In the genomic region with DNA sequence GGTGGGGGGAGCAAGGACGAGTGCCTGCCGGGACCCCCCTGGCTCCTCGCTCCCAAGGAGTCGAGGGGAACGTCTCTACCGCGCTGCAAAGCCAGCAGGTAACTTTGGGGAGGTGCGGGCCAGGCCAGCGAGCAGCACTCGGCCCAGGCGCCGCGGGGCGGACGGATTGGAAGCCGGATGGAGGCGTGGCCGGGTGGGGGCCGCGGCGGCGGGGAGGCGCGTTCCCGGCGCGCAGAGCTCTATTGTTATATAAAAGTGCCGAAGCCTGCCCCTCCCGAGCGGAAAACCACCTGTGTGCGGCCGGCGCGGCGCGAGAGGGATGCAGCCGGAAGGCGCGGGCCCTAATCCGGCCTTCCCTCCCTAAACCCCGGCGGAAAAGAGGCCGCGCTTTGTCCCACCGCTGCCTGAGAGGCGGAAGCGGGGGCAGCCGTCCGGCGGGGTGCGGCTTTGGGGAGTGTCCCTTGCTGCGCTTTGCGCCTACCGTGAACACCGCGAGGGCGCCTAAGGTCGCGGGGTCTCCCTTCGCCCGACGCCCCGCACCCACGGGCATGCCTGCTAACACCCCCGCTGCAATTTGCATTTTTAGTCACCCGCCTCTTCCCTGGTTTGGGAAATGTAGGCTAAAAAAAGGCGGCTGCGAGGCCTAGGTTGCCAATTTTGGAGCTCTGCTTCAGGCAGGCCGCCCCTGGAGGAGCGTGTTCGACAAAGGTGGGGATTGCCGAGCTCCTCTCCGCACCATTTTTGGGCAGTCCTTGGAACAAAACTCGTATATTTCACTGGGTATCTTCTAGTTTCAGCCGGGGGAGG, we compare ENCODE assay signal across 1 cellular context.
TF ChIP-seq lines count a peak whose summit lies in the region.

No MANE protein-coding gene starts in this region.

TF ChIP-seq in HepG2, 621 proteins besides CTCF, POLR2A, EP300 and RAD21 (continued from another document and continues in another):
- TF ChIP-seq, protein P1, sequence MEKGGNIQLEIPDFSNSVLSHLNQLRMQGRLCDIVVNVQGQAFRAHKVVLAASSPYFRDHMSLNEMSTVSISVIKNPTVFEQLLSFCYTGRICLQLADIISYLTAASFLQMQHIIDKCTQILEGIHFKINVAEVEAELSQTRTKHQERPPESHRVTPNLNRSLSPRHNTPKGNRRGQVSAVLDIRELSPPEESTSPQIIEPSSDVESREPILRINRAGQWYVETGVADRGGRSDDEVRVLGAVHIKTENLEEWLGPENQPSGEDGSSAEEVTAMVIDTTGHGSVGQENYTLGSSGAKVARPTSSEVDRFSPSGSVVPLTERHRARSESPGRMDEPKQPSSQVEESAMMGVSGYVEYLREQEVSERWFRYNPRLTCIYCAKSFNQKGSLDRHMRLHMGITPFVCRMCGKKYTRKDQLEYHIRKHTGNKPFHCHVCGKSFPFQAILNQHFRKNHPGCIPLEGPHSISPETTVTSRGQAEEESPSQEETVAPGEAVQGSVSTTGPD (CRISPR knock-in tag; IDR thresholded peaks at IDR 0.05), result no peak; the same call in 1 of the 2 replicates
- TF ChIP-seq IRX3 (CRISPR knock-in tag; IDR thresholded peaks at IDR 0.05; ENCODE audit: borderline replicate concordance, low read depth) (no peak), RFXANK (CRISPR knock-in tag; IDR thresholded peaks at IDR 0.05) (no peak), EHMT2 (IDR thresholded peaks at IDR 0.05; ENCODE audit: borderline replicate concordance, low read depth, low read length) (no peak), SIN3B (IDR thresholded peaks at IDR 0.05; ENCODE audit: low read length) (no peak), REPIN1 (CRISPR knock-in tag; IDR thresholded peaks at IDR 0.05; ENCODE audit: borderline replicate concordance, low read depth) (no peak), GFI1 (CRISPR knock-in tag; IDR thresholded peaks at IDR 0.05; ENCODE audit: borderline replicate concordance) (no peak), ZNF672 (CRISPR knock-in tag; IDR thresholded peaks at IDR 0.05) (no peak), ZFX (CRISPR knock-in tag; IDR thresholded peaks at IDR 0.05; ENCODE audit: low read depth) (peak; percentile 88), STAG1 (CRISPR knock-in tag; IDR thresholded peaks at IDR 0.05) (peak; percentile 23), NR2C2 (CRISPR knock-in tag; IDR thresholded peaks at IDR 0.05; ENCODE audit: borderline replicate concordance) (no peak), PHF8 (CRISPR knock-in tag; IDR thresholded peaks at IDR 0.05) (peak; percentile 73), ZZZ3 (CRISPR knock-in tag; IDR thresholded peaks at IDR 0.05; ENCODE audit: borderline replicate concordance) (no peak), CHCHD3 (CRISPR knock-in tag; IDR thresholded peaks at IDR 0.05) (no peak), ZNF713 (CRISPR knock-in tag; IDR thresholded peaks at IDR 0.05) (no peak), ZNF180 (CRISPR knock-in tag; IDR thresholded peaks at IDR 0.05; ENCODE audit: borderline replicate concordance, low read depth) (no peak; the same call in 1 of the 2 replicates), SMARCE1 (IDR thresholded peaks at IDR 0.05; ENCODE audit: borderline replicate concordance) (no peak), ZNF720 (CRISPR knock-in tag; IDR thresholded peaks at IDR 0.05) (no peak), ZNF543 (CRISPR knock-in tag; IDR thresholded peaks at IDR 0.05) (no peak), POLR2AphosphoS5 (IDR thresholded peaks at IDR 0.05; ENCODE audit: low read depth, low read length) (peak; percentile 61; the same call in 1 of the 2 replicates), ZFP90 (CRISPR knock-in tag; IDR thresholded peaks at IDR 0.05; ENCODE audit: borderline replicate concordance) (no peak; the same call in 1 of the 2 replicates), MED1 (CRISPR knock-in tag; IDR thresholded peaks at IDR 0.05) (peak; percentile 96)
- TF ChIP-seq, protein P2, sequence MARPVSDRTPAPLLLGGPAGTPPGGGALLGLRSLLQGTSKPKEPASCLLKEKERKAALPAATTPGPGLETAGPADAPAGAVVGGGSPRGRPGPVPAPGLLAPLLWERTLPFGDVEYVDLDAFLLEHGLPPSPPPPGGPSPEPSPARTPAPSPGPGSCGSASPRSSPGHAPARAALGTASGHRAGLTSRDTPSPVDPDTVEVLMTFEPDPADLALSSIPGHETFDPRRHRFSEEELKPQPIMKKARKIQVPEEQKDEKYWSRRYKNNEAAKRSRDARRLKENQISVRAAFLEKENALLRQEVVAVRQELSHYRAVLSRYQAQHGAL (CRISPR knock-in tag; IDR thresholded peaks at IDR 0.05; ENCODE audit: not compliant biosample characterization), result no peak
- TF ChIP-seq, protein P3, sequence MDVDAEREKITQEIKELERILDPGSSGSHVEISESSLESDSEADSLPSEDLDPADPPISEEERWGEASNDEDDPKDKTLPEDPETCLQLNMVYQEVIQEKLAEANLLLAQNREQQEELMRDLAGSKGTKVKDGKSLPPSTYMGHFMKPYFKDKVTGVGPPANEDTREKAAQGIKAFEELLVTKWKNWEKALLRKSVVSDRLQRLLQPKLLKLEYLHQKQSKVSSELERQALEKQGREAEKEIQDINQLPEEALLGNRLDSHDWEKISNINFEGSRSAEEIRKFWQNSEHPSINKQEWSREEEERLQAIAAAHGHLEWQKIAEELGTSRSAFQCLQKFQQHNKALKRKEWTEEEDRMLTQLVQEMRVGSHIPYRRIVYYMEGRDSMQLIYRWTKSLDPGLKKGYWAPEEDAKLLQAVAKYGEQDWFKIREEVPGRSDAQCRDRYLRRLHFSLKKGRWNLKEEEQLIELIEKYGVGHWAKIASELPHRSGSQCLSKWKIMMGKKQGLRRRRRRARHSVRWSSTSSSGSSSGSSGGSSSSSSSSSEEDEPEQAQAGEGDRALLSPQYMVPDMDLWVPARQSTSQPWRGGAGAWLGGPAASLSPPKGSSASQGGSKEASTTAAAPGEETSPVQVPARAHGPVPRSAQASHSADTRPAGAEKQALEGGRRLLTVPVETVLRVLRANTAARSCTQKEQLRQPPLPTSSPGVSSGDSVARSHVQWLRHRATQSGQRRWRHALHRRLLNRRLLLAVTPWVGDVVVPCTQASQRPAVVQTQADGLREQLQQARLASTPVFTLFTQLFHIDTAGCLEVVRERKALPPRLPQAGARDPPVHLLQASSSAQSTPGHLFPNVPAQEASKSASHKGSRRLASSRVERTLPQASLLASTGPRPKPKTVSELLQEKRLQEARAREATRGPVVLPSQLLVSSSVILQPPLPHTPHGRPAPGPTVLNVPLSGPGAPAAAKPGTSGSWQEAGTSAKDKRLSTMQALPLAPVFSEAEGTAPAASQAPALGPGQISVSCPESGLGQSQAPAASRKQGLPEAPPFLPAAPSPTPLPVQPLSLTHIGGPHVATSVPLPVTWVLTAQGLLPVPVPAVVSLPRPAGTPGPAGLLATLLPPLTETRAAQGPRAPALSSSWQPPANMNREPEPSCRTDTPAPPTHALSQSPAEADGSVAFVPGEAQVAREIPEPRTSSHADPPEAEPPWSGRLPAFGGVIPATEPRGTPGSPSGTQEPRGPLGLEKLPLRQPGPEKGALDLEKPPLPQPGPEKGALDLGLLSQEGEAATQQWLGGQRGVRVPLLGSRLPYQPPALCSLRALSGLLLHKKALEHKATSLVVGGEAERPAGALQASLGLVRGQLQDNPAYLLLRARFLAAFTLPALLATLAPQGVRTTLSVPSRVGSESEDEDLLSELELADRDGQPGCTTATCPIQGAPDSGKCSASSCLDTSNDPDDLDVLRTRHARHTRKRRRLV (CRISPR knock-in tag; IDR thresholded peaks at IDR 0.05), result peak; percentile 78; the same call in 1 of the 2 replicates
- TF ChIP-seq, protein P4, sequence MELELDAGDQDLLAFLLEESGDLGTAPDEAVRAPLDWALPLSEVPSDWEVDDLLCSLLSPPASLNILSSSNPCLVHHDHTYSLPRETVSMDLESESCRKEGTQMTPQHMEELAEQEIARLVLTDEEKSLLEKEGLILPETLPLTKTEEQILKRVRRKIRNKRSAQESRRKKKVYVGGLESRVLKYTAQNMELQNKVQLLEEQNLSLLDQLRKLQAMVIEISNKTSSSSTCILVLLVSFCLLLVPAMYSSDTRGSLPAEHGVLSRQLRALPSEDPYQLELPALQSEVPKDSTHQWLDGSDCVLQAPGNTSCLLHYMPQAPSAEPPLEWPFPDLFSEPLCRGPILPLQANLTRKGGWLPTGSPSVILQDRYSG (CRISPR knock-in tag; IDR thresholded peaks at IDR 0.05), result peak; percentile 82
- TF ChIP-seq, protein P5, sequence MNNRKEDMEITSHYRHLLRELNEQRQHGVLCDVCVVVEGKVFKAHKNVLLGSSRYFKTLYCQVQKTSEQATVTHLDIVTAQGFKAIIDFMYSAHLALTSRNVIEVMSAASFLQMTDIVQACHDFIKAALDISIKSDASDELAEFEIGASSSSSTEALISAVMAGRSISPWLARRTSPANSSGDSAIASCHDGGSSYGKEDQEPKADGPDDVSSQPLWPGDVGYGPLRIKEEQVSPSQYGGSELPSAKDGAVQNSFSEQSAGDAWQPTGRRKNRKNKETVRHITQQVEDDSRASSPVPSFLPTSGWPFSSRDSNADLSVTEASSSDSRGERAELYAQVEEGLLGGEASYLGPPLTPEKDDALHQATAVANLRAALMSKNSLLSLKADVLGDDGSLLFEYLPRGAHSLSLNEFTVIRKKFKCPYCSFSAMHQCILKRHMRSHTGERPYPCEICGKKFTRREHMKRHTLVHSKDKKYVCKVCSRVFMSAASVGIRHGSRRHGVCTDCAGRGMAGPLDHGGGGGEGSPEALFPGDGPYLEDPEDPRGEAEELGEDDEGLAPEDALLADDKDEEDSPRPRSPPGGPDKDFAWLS (CRISPR knock-in tag; IDR thresholded peaks at IDR 0.05; ENCODE audit: borderline replicate concordance), result no peak
- TF ChIP-seq, protein P6, sequence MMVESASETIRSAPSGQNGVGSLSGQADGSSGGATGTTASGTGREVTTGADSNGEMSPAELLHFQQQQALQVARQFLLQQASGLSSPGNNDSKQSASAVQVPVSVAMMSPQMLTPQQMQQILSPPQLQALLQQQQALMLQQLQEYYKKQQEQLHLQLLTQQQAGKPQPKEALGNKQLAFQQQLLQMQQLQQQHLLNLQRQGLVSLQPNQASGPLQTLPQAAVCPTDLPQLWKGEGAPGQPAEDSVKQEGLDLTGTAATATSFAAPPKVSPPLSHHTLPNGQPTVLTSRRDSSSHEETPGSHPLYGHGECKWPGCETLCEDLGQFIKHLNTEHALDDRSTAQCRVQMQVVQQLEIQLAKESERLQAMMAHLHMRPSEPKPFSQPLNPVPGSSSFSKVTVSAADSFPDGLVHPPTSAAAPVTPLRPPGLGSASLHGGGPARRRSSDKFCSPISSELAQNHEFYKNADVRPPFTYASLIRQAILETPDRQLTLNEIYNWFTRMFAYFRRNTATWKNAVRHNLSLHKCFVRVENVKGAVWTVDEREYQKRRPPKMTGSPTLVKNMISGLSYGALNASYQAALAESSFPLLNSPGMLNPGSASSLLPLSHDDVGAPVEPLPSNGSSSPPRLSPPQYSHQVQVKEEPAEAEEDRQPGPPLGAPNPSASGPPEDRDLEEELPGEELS (CRISPR knock-in tag; IDR thresholded peaks at IDR 0.05), result peak; percentile 88
- TF ChIP-seq, protein P7, sequence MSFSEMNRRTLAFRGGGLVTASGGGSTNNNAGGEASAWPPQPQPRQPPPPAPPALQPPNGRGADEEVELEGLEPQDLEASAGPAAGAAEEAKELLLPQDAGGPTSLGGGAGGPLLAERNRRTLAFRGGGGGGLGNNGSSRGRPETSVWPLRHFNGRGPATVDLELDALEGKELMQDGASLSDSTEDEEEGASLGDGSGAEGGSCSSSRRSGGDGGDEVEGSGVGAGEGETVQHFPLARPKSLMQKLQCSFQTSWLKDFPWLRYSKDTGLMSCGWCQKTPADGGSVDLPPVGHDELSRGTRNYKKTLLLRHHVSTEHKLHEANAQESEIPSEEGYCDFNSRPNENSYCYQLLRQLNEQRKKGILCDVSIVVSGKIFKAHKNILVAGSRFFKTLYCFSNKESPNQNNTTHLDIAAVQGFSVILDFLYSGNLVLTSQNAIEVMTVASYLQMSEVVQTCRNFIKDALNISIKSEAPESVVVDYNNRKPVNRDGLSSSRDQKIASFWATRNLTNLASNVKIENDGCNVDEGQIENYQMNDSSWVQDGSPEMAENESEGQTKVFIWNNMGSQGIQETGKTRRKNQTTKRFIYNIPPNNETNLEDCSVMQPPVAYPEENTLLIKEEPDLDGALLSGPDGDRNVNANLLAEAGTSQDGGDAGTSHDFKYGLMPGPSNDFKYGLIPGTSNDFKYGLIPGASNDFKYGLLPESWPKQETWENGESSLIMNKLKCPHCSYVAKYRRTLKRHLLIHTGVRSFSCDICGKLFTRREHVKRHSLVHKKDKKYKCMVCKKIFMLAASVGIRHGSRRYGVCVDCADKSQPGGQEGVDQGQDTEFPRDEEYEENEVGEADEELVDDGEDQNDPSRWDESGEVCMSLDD (CRISPR knock-in tag; IDR thresholded peaks at IDR 0.05; ENCODE audit: borderline replicate concordance), result peak; percentile 91; the same call in 1 of the 2 replicates
- TF ChIP-seq, protein P8, sequence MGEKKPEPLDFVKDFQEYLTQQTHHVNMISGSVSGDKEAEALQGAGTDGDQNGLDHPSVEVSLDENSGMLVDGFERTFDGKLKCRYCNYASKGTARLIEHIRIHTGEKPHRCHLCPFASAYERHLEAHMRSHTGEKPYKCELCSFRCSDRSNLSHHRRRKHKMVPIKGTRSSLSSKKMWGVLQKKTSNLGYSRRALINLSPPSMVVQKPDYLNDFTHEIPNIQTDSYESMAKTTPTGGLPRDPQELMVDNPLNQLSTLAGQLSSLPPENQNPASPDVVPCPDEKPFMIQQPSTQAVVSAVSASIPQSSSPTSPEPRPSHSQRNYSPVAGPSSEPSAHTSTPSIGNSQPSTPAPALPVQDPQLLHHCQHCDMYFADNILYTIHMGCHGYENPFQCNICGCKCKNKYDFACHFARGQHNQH (CRISPR knock-in tag; IDR thresholded peaks at IDR 0.05), result no peak
- TF ChIP-seq, protein P9, sequence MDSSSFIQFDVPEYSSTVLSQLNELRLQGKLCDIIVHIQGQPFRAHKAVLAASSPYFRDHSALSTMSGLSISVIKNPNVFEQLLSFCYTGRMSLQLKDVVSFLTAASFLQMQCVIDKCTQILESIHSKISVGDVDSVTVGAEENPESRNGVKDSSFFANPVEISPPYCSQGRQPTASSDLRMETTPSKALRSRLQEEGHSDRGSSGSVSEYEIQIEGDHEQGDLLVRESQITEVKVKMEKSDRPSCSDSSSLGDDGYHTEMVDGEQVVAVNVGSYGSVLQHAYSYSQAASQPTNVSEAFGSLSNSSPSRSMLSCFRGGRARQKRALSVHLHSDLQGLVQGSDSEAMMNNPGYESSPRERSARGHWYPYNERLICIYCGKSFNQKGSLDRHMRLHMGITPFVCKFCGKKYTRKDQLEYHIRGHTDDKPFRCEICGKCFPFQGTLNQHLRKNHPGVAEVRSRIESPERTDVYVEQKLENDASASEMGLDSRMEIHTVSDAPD (CRISPR knock-in tag; IDR thresholded peaks at IDR 0.05), result peak; percentile 21; the same call in 1 of the 2 replicates
- TF ChIP-seq, protein P10, sequence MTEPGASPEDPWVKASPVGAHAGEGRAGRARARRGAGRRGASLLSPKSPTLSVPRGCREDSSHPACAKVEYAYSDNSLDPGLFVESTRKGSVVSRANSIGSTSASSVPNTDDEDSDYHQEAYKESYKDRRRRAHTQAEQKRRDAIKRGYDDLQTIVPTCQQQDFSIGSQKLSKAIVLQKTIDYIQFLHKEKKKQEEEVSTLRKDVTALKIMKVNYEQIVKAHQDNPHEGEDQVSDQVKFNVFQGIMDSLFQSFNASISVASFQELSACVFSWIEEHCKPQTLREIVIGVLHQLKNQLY (CRISPR knock-in tag; IDR thresholded peaks at IDR 0.05), result peak; percentile 38; the same call in 1 of the 2 replicates
- TF ChIP-seq, protein P11, sequence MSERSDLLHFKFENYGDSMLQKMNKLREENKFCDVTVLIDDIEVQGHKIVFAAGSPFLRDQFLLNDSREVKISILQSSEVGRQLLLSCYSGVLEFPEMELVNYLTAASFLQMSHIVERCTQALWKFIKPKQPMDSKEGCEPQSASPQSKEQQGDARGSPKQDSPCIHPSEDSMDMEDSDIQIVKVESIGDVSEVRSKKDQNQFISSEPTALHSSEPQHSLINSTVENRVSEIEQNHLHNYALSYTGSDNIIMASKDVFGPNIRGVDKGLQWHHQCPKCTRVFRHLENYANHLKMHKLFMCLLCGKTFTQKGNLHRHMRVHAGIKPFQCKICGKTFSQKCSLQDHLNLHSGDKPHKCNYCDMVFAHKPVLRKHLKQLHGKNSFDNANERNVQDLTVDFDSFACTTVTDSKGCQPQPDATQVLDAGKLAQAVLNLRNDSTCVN (CRISPR knock-in tag; IDR thresholded peaks at IDR 0.05; ENCODE audit: borderline replicate concordance), result peak; percentile 4; the same call in 1 of the 2 replicates
